In genomic region chr18:59779979-59780378, GRCh38 we compare ENCODE assay signal across 15 cellular contexts.
A peak's percentile ranks its signal among the peaks of the same experiment; 100 is the strongest.
DNase-seq lines count a peak whose midpoint lies in the region; ATAC-seq and TF ChIP-seq lines count a peak whose summit lies in the region.
"Had no signal": no experiment of that assay in that cellular context is flagged by ENCODE, and none has a peak within 500 bp of the region (broad histone marks: within the 10 kb centered on the region; RNA-seq: fewer than 3 reads in every experiment).

No MANE protein-coding gene starts in this region.

- no peak overlapping the region for H3K4me3 Mint-ChIP-seq in CD4-positive, alpha-beta T cell
- H3K4me3 Mint-ChIP-seq: activated T-helper 1 cell treated with anti-CD3 and anti-CD28 coated beads, Interleukin-12 subunit alpha, Interleukin-12 subunit beta, Interleukin-2, Interleukin-4 antibody, amounts not matched to agents 30 ng/mL and 10 ng/mL and 1 ng/mL, durations not matched to agents 14 hours and 24 hours and 36 hours; H9 had no signal

- H3K27me3 Mint-ChIP-seq in CD4-positive, alpha-beta T cell: peaks cover 9% of the 10 kb centered on the region

- TF ChIP-seq CTCF in HEK293 (tag by site-specific recombination; IDR thresholded peaks at IDR 0.05): no peak
- TF ChIP-seq CTCF in CD4-positive, alpha-beta T cell (IDR thresholded peaks at IDR 0.05): no peak

- peaks cover 2% of the 10 kb centered on the region for H3K9me3 Mint-ChIP-seq in CD4-positive, alpha-beta T cell
- H3K9me3 Mint-ChIP-seq: activated T-helper 1 cell treated with anti-CD3 and anti-CD28 coated beads, Interleukin-12 subunit alpha, Interleukin-12 subunit beta, Interleukin-2, Interleukin-4 antibody, amounts not matched to agents 30 ng/mL and 10 ng/mL and 1 ng/mL, durations not matched to agents 14 hours and 24 hours and 36 hours had no signal

- H3K4me1 Mint-ChIP-seq in CD4-positive, alpha-beta T cell (ENCODE audit: low read depth): no peaks in the 10 kb centered on the region

- H3K9me3 ChIP-seq in HEK293 (ENCODE audit: control insufficient read depth, insufficient read depth, low read depth, low read length): no peaks in the 10 kb centered on the region
- no peaks in the 10 kb centered on the region for H3K9me3 ChIP-seq in CD4-positive, alpha-beta T cell (ENCODE audit: control insufficient read depth, low read length)
- H3K9me3 ChIP-seq: suprapubic skin had no signal

- no peaks in the 10 kb centered on the region for H3K27me3 ChIP-seq in CD4-positive, alpha-beta T cell (ENCODE audit: control insufficient read depth, insufficient read depth, low read length)
- H3K27me3 ChIP-seq: suprapubic skin had no signal

- POLR2A ChIA-PET in HEK293 (lab: Yijun Ruan, JAX): no interaction called here
- POLR2A ChIA-PET in CD4-positive, alpha-beta T cell (lab: Charles Lee): no interaction called here

- no peaks in the 10 kb centered on the region for H3K36me3 Mint-ChIP-seq in CD4-positive, alpha-beta T cell (ENCODE audit: low read depth)

- CTCF ChIA-PET in HEK293 (lab: Yijun Ruan, JAX): interaction anchor here (0.6 to 3.8 kb wide), 9 partner anchors 43 to 1251 kb away, joined by 3 to 66 read pairs (median 5); partner anchors contain the start of gene CCBE1
- CTCF ChIA-PET in CD4-positive, alpha-beta T cell (lab: Charles Lee): interaction anchor here (0.9 kb wide), 1 partner anchor 9 kb away, joined by 3 read pairs; no protein-coding TSS in a partner anchor

- H3K4me3 ChIP-seq in HEK293 (ENCODE audit: low read depth, low read length): no peak overlapping the region
- no peak overlapping the region for H3K4me3 ChIP-seq in skeletal muscle cell (ENCODE audit: low read depth, low read length)
- H3K4me3 ChIP-seq: suprapubic skin had no signal

- DNase-seq in SW480 (ENCODE audit: low spot score): peak; percentile 11
- DNase-seq in fibroblast of peridontal ligament (ENCODE audit: extremely low read depth): peak; percentile 59
- peak; percentile 50 for DNase-seq in skeletal muscle cell (ENCODE audit: low read depth)
- DNase-seq in NCI-H446 (lab: John Stamatoyannopoulos, UW): no peak
- no peak for DNase-seq in CD4-positive, alpha-beta T cell
- DNase-seq: caudate nucleus, COR-L47, H9, NCI-H1048, NCI-H446 treated with DMSO at 0.1 percent for 48 hours had no signal

- H3K4me1 ChIP-seq in HEK293 (ENCODE audit: control insufficient read depth, insufficient read depth, low read length): no peaks in the 10 kb centered on the region
- H3K4me1 ChIP-seq: suprapubic skin had no signal

- H3K27ac ChIP-seq in HEK293 (ENCODE audit: extremely low read depth, low read depth, low read length): no peak overlapping the region
- H3K27ac ChIP-seq in CD4-positive, alpha-beta T cell (ENCODE audit: low read depth, low read length): no peak overlapping the region
- H3K27ac ChIP-seq: suprapubic skin had no signal

- H3K36me3 ChIP-seq in HEK293 (ENCODE audit: control insufficient read depth in 2 of 2, insufficient read depth in 1 of 2, low read length in 2 of 2): no peaks in the 10 kb centered on the region
- H3K36me3 ChIP-seq: suprapubic skin had no signal

- H3K27ac Mint-ChIP-seq in CD4-positive, alpha-beta T cell: no peak overlapping the region
- H3K27ac Mint-ChIP-seq: activated T-helper 1 cell treated with anti-CD3 and anti-CD28 coated beads, Interleukin-12 subunit alpha, Interleukin-12 subunit beta, Interleukin-2, Interleukin-4 antibody, amounts not matched to agents 30 ng/mL and 10 ng/mL and 1 ng/mL, durations not matched to agents 14 hours and 24 hours and 36 hours; H9 had no signal

- no peak for ATAC-seq in GM18873 (IDR thresholded peaks at IDR 0.05; ENCODE audit: low FRiP score, unreplicated experiment)
- no peak for ATAC-seq in CD4-positive, alpha-beta T cell (ENCODE audit: poor library complexity)
- ATAC-seq in HG02588 (IDR thresholded peaks at IDR 0.05; ENCODE audit: unreplicated experiment): no peak

- intact Hi-C loops in CD4-positive, alpha-beta T cell (cut with DNase I, micrococcal nuclease): no loop called here

TF ChIP-seq in HEK293, 187 proteins besides CTCF, POLR2A, EP300 and RAD21:
- 0 out of 2 replicates have a peak, but pooled peaks have one; percentile 41 for TF ChIP-seq PRDM10 (tag by site-specific recombination; IDR thresholded peaks at IDR 0.05)
- no peak for TF ChIP-seq ZNF677 (tag by site-specific recombination; IDR thresholded peaks at IDR 0.05)
- no peak for TF ChIP-seq ZNF239 (tag by site-specific recombination; IDR thresholded peaks at IDR 0.05)

Comparison
In these comparisons a context has a peak if more than half of its experiments do, and no peak if none do; other contexts are left out.
1. DNase-seq: peak in SW480 (single experiment), fibroblast of peridontal ligament (single experiment) and skeletal muscle cell (single experiment); none in NCI-H446 (0 of 2) and CD4-positive, alpha-beta T cell (0 of 10).